In the genomic region with DNA sequence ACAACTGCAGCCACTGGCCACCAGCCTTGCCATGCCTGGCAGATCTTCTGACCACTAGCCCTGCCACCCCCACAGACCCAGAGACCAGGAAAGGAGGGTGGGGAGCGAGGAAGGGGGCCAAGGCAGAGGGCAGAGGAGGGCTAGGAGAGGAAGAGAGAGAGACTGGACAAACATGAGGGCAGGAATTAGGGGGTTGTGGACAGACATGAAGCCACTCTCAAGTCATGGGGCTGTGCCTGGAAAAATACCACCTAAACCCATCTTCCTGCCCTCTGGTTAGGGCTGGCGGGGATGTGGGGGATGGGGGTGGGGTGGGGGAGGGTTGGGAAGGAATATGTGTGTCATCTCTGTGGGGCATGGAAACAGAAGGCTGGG, we compare ENCODE assay signal across 8 cellular contexts. TPM values are rescaled to one million over a fixed set of nuclear protein-coding genes. Genes with fewer than 3 reads are reported as not detected.
DNase-seq lines count a peak whose midpoint lies in the region; ATAC-seq and TF ChIP-seq lines count a peak whose summit lies in the region.

No MANE protein-coding gene starts in this region.

- 93% methylated on average over 1 of the region's 2 CpGs for WGBS in hepatocyte (ENCODE audit: low lambda C conversion rate, missing lambda C conversion rate)

- H3K36me3 ChIP-seq in H7 (replicated peaks; ENCODE audit: control insufficient read depth, insufficient read depth, low read length) (no peaks in the 10 kb centered on the region; the same call in 1 of the 2 replicates), SJCRH30 (no peaks in the 10 kb centered on the region; the same call in 1 of the 2 replicates), hepatocyte (replicated peaks; ENCODE audit: insufficient read depth, low read depth) (no peaks in the 10 kb centered on the region), skeletal muscle satellite cell (ENCODE audit: insufficient read depth, low read length) (no peaks in the 10 kb centered on the region)

- ATAC-seq in GM21723 (IDR thresholded peaks at IDR 0.05; ENCODE audit: unreplicated experiment): no peak

- peak; percentile 52 for DNase-seq in H7
- DNase-seq in SJCRH30: no peak
- no peak for DNase-seq in hepatocyte (ENCODE audit: low spot score)
- no peak for DNase-seq in T1000 (lab: John Stamatoyannopoulos, UW)
- DNase-seq in NCI-H446 (lab: John Stamatoyannopoulos, UW): no peak
- no peak for DNase-seq in DMS153 (lab: John Stamatoyannopoulos, UW)

- H3K4me3 ChIP-seq in H7 (ENCODE audit: insufficient read depth, low read depth, low read length) (no peak overlapping the region), SJCRH30 (no peak overlapping the region), hepatocyte (no peak overlapping the region), skeletal muscle satellite cell (ENCODE audit: low read length) (peak overlapping the region; percentile 56)

- H3K79me2 ChIP-seq in hepatocyte: peaks cover 8% of the 10 kb centered on the region

- no peak for TF ChIP-seq CTCF in hepatocyte (IDR thresholded peaks at IDR 0.05; ENCODE audit: poor library complexity)

- H3K27me3 ChIP-seq in H7 (ENCODE audit: control insufficient read depth, insufficient read depth, low read length) (no peaks in the 10 kb centered on the region), SJCRH30 (no peaks in the 10 kb centered on the region), hepatocyte (no peaks in the 10 kb centered on the region), skeletal muscle satellite cell (ENCODE audit: control insufficient read depth, insufficient read depth, low read length) (no peaks in the 10 kb centered on the region)

- H3K4me1 ChIP-seq in SJCRH30: peaks cover 43% of the 10 kb centered on the region
- peaks cover 56% of the 10 kb centered on the region for H3K4me1 ChIP-seq in hepatocyte (ENCODE audit: insufficient read depth)
- H3K4me1 ChIP-seq in skeletal muscle satellite cell (ENCODE audit: control insufficient read depth, insufficient read depth, low read length): peaks cover 83% of the 10 kb centered on the region

- no peaks in the 10 kb centered on the region for H3K9me3 ChIP-seq in SJCRH30 (replicated peaks)
- no peaks in the 10 kb centered on the region for H3K9me3 ChIP-seq in hepatocyte (ENCODE audit: low read depth)
- no peaks in the 10 kb centered on the region for H3K9me3 ChIP-seq in skeletal muscle satellite cell (replicated peaks; ENCODE audit: low read length)

- peak overlapping the region; percentile 16 for H3K4me2 ChIP-seq in hepatocyte
- peak overlapping the region; percentile 76 for H3K4me2 ChIP-seq in skeletal muscle satellite cell (ENCODE audit: low read length)

- no peak overlapping the region for H2AFZ ChIP-seq in hepatocyte

- H3K9ac ChIP-seq in skeletal muscle satellite cell (ENCODE audit: low read depth, low read length): peak overlapping the region; percentile 65

- H3K9me2 ChIP-seq in hepatocyte (replicated peaks; ENCODE audit: insufficient read depth): no peaks in the 10 kb centered on the region

- H3K27ac ChIP-seq in SJCRH30: peak overlapping the region; percentile 69
- H3K27ac ChIP-seq in hepatocyte: no peak overlapping the region

- no peaks in the 10 kb centered on the region for H4K20me1 ChIP-seq in hepatocyte (ENCODE audit: insufficient read depth, poor library complexity, severe bottlenecking)

RNA-seq across cellular contexts. Expression of gene SLC29A1, which starts 1.4 kb away (rescaled TPM):
- 68.6 and 71.9 TPM in 2 replicates for total RNA-seq in H7 (2014; rRNA removed; shearing (Covaris generic))
- total RNA-seq in SJCRH30 (2014; rRNA removed; shearing (Covaris generic)): 102 and 109 TPM in 2 replicates
- total RNA-seq in hepatocyte: 23.3 and 32.4 TPM in 2 replicates
- polyA plus RNA-seq in hepatocyte: 28.5 and 30.8 TPM in 2 replicates
- total RNA-seq in skeletal muscle satellite cell (2012; rRNA removed): 9.4 and 17.7 TPM in 2 replicates

RNA-seq across cellular contexts. Expression of gene MYMX, which starts 5.2 kb away (rescaled TPM):
- 5.2 and 6.0 TPM in 2 replicates for total RNA-seq in H7 (2014; rRNA removed; shearing (Covaris generic))
- 106 and 116 TPM in 2 replicates for total RNA-seq in SJCRH30 (2014; rRNA removed; shearing (Covaris generic))
- not detected in 2 replicates for total RNA-seq in hepatocyte
- 2.0 TPM in 1 of 2 replicates, not detected in the other for polyA plus RNA-seq in hepatocyte
- total RNA-seq in skeletal muscle satellite cell (2012; rRNA removed): 1.1 TPM in 1 of 2 replicates, not detected in the other

RNA-seq across cellular contexts. Expression of gene HSP90AB1, which starts 25.0 kb away (rescaled TPM):
- 1,821 and 1,973 TPM in 2 replicates for total RNA-seq in H7 (2014; rRNA removed; shearing (Covaris generic))
- 1,351 and 1,358 TPM in 2 replicates for total RNA-seq in SJCRH30 (2014; rRNA removed; shearing (Covaris generic))
- 884 and 891 TPM in 2 replicates for total RNA-seq in hepatocyte
- polyA plus RNA-seq in hepatocyte: 422 and 440 TPM in 2 replicates
- 1,060 and 1,062 TPM in 2 replicates for total RNA-seq in skeletal muscle satellite cell (2012; rRNA removed)

RNA-seq across cellular contexts. Expression of gene SLC35B2, which starts 35.4 kb away (rescaled TPM):
- 27.2 and 28.7 TPM in 2 replicates for total RNA-seq in H7 (2014; rRNA removed; shearing (Covaris generic))
- 27.8 and 28.5 TPM in 2 replicates for total RNA-seq in SJCRH30 (2014; rRNA removed; shearing (Covaris generic))
- total RNA-seq in hepatocyte: 73.0 and 74.1 TPM in 2 replicates
- 92.9 and 104 TPM in 2 replicates for polyA plus RNA-seq in hepatocyte
- total RNA-seq in skeletal muscle satellite cell (2012; rRNA removed): 71.2 and 86.7 TPM in 2 replicates

RNA-seq across cellular contexts. Expression of gene NFKBIE, which starts 43.4 kb away (rescaled TPM):
- 9.7 and 12.3 TPM in 2 replicates for total RNA-seq in H7 (2014; rRNA removed; shearing (Covaris generic))
- 7.8 and 9.6 TPM in 2 replicates for total RNA-seq in SJCRH30 (2014; rRNA removed; shearing (Covaris generic))
- total RNA-seq in hepatocyte: 13.2 and 16.7 TPM in 2 replicates
- 9.6 and 14.0 TPM in 2 replicates for polyA plus RNA-seq in hepatocyte
- 6.6 and 12.7 TPM in 2 replicates for total RNA-seq in skeletal muscle satellite cell (2012; rRNA removed)

Comparison
In these comparisons a context has a peak if more than half of its experiments do, and no peak if none do; other contexts are left out.
1. RNA of gene MYMX, which starts 5.2 kb away (total RNA-seq): 106 to 116 TPM in SJCRH30; 5.2 to 6.0 TPM in H7 and not detected in hepatocyte; every median in the first group is over 10 times any median in the second.